In genomic region chr3:38297947-38298711, GRCh38 we compare ENCODE assay signal across 9 cellular contexts. TPM values are rescaled to one million over a fixed set of nuclear protein-coding genes. Genes with fewer than 3 reads are reported as not detected.
DNase-seq lines count a peak whose midpoint lies in the region; ATAC-seq and TF ChIP-seq lines count a peak whose summit lies in the region.
"Had no signal": no experiment of that assay in that cellular context is flagged by ENCODE, and none has a peak within 500 bp of the region (broad histone marks: within the 10 kb centered on the region; RNA-seq: fewer than 3 reads in every experiment).

No MANE protein-coding gene starts in this region.

- H3K27me3 ChIP-seq in OCI-LY1 (ENCODE audit: insufficient read depth, low read length) (no peaks in the 10 kb centered on the region), esophagus squamous epithelium (no peaks in the 10 kb centered on the region), ovary (no peaks in the 10 kb centered on the region)

- intact Hi-C loops in esophagus squamous epithelium (cut with DNase I) (no loop called here), ovary (cut with DNase I) (no loop called here)

- no peak for ATAC-seq in GM18517 (IDR thresholded peaks at IDR 0.05; ENCODE audit: unreplicated experiment)

- TF ChIP-seq CTCF in OCI-LY1 (IDR thresholded peaks at IDR 0.05; ENCODE audit: low read length) (peak; percentile 69), esophagus squamous epithelium (IDR thresholded peaks at IDR 0.05) (peak in 4 of 6 experiments; percentile 23 to 53 (median 32)), ovary (IDR thresholded peaks at IDR 0.05) (no peak)

- H3K4me3 ChIP-seq in OCI-LY1 (ENCODE audit: low read depth, low read length, poor library complexity, severe bottlenecking), result no peak overlapping the region
- no peak overlapping the region for H3K4me3 ChIP-seq in esophagus squamous epithelium
- no peak overlapping the region for H3K4me3 ChIP-seq in ovary

- DNase-seq in NCI-H82 (lab: John Stamatoyannopoulos, UW), result peak; percentile 14
- DNase-seq in NCI-H82 treated with DMSO at 0.1 percent for 48 hours (lab: John Stamatoyannopoulos, UW; ENCODE audit: unreplicated experiment), result no peak
- DNase-seq in esophagus squamous epithelium (lab: John Stamatoyannopoulos, UW), result no peak
- DNase-seq in superior temporal gyrus (ENCODE audit: extremely low spot score), result peak; percentile 20
- no peak for DNase-seq in epidermal melanocyte (ENCODE audit: insufficient read length, low spot score)
- no peak for DNase-seq in ovary

- no peaks in the 10 kb centered on the region for H3K79me2 ChIP-seq in OCI-LY1 (ENCODE audit: insufficient read depth, low read length)

- no peak overlapping the region for H2AFZ ChIP-seq in OCI-LY1 (ENCODE audit: low read length)

- H3K9ac ChIP-seq in OCI-LY1 (ENCODE audit: low read length), result no peak overlapping the region

- no peaks in the 10 kb centered on the region for H3K9me2 ChIP-seq in OCI-LY1 (ENCODE audit: low read depth, low read length)

- H3K4me1 ChIP-seq in OCI-LY1 (ENCODE audit: insufficient read depth, low read length, severe bottlenecking), result no peaks in the 10 kb centered on the region
- H3K4me1 ChIP-seq in esophagus squamous epithelium, result peaks cover 0 to 18% (median 0%) of the 10 kb centered on the region in 3 donors
- no peaks in the 10 kb centered on the region for H3K4me1 ChIP-seq in ovary (ENCODE audit: insufficient read depth)

- TF ChIP-seq EP300 in ovary (IDR thresholded peaks at IDR 0.05), result no peak

- no peaks in the 10 kb centered on the region for H4K20me1 ChIP-seq in OCI-LY1 (ENCODE audit: insufficient read depth, low read length)

- WGBS in esophagus squamous epithelium, 2 donors, result 75 to 81% methylated on average over 4 to 5 of the region's 5 CpGs
- 80 to 83% (median 83%) methylated on average over 5 of the region's 5 CpGs for WGBS in ovary, 3 donors

- H3K27ac ChIP-seq in OCI-LY1 (ENCODE audit: low read depth, low read length, poor library complexity, severe bottlenecking) (no peak overlapping the region), esophagus squamous epithelium (peak overlapping the region in 1 of 4 donors; percentile 58), ovary (no peak overlapping the region)

- no peak overlapping the region for H3K4me2 ChIP-seq in OCI-LY1 (ENCODE audit: low read length)

- no peaks in the 10 kb centered on the region for H3F3A ChIP-seq in OCI-LY1 (ENCODE audit: insufficient read depth, low read length)

- H3K9me3 ChIP-seq in OCI-LY1 (ENCODE audit: low read length) (no peaks in the 10 kb centered on the region), esophagus squamous epithelium (no peaks in the 10 kb centered on the region), ovary (no peaks in the 10 kb centered on the region)

- no peak for TF ChIP-seq POLR2A in esophagus squamous epithelium (IDR thresholded peaks at IDR 0.05)
- TF ChIP-seq POLR2A in ovary (IDR thresholded peaks at IDR 0.05), result no peak

- no peaks in the 10 kb centered on the region for H3K36me3 ChIP-seq in OCI-LY1 (ENCODE audit: insufficient read depth, low read length)
- H3K36me3 ChIP-seq in esophagus squamous epithelium, result no peaks in the 10 kb centered on the region
- no peaks in the 10 kb centered on the region for H3K36me3 ChIP-seq in ovary

RNA-seq across cellular contexts. Expression of gene SLC22A14, which starts 16.0 kb away (rescaled TPM):
- under 1 TPM in 2 of 4 donors, not detected in 2; 0.19 to 0.53 TPM for total RNA-seq in esophagus squamous epithelium
- total RNA-seq in ovary, result under 1 TPM in 1 of 7 donors, not detected in 6; 0.12 TPM
- under 1 TPM in 1 of 2 donors, not detected in 1; 0.55 TPM for polyA plus RNA-seq in ovary
- total RNA-seq: CD4-positive, alpha-beta memory T cell had no signal

RNA-seq across cellular contexts. Expression of gene SLC22A13, which starts 32.5 kb away (rescaled TPM):
- total RNA-seq in esophagus squamous epithelium (under 1 TPM in 2 of 4 donors, not detected in 2; 0.48 to 0.76 TPM), ovary (under 1 TPM in 5 of 7 donors, not detected in 2; 0.12 to 0.46 (median 0.18) TPM)
- polyA plus RNA-seq in ovary, result not detected

RNA-seq across cellular contexts. Expression of gene XYLB, which starts 48.5 kb away (rescaled TPM):
- 1 to 10 TPM; 2.4 to 5.0 (median 2.5) TPM for total RNA-seq in esophagus squamous epithelium
- total RNA-seq in ovary, result 1 to 10 TPM; 1.4 to 7.0 (median 5.6) TPM
- 1 to 10 TPM; 1.8 to 3.5 TPM for polyA plus RNA-seq in ovary

Comparison
In these comparisons a context has a peak if more than half of its experiments do, and no peak if none do; other contexts are left out.
1. DNase-seq: peak in NCI-H82 (single experiment) and superior temporal gyrus (single experiment); none in NCI-H82 treated with DMSO at 0.1 percent for 48 hours (single experiment), esophagus squamous epithelium (single experiment), epidermal melanocyte (single experiment) and ovary (0 of 5).
2. CTCF ChIP-seq: peak in OCI-LY1 (single experiment) and esophagus squamous epithelium (4 of 6); none in ovary (0 of 3).